Comparison of ENCODE assay signal across 1 cellular context in the genomic region with DNA sequence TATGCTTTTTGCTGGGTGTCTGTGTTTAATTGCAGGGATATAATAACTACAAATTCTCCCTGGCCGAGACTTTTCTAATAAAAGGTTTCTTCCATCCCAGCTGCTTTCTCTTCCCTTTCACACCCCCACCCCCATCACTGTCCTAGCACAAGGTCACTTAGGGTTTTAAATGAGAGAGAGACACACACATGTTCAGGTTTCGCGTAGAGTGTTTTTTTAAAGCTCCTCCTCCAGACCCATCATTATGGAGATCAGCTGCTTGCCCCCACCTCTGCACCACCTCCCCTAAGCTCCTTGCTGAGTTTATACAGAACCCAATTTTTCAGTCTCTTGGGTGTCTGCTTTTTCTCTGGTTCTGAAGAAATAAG.
TF ChIP-seq lines count a peak whose summit lies in the region.

No MANE protein-coding gene starts in this region.

TF ChIP-seq in GM23338, 12 proteins besides CTCF, POLR2A, EP300 and RAD21 (continued from another document):
- TF ChIP-seq, protein P1, sequence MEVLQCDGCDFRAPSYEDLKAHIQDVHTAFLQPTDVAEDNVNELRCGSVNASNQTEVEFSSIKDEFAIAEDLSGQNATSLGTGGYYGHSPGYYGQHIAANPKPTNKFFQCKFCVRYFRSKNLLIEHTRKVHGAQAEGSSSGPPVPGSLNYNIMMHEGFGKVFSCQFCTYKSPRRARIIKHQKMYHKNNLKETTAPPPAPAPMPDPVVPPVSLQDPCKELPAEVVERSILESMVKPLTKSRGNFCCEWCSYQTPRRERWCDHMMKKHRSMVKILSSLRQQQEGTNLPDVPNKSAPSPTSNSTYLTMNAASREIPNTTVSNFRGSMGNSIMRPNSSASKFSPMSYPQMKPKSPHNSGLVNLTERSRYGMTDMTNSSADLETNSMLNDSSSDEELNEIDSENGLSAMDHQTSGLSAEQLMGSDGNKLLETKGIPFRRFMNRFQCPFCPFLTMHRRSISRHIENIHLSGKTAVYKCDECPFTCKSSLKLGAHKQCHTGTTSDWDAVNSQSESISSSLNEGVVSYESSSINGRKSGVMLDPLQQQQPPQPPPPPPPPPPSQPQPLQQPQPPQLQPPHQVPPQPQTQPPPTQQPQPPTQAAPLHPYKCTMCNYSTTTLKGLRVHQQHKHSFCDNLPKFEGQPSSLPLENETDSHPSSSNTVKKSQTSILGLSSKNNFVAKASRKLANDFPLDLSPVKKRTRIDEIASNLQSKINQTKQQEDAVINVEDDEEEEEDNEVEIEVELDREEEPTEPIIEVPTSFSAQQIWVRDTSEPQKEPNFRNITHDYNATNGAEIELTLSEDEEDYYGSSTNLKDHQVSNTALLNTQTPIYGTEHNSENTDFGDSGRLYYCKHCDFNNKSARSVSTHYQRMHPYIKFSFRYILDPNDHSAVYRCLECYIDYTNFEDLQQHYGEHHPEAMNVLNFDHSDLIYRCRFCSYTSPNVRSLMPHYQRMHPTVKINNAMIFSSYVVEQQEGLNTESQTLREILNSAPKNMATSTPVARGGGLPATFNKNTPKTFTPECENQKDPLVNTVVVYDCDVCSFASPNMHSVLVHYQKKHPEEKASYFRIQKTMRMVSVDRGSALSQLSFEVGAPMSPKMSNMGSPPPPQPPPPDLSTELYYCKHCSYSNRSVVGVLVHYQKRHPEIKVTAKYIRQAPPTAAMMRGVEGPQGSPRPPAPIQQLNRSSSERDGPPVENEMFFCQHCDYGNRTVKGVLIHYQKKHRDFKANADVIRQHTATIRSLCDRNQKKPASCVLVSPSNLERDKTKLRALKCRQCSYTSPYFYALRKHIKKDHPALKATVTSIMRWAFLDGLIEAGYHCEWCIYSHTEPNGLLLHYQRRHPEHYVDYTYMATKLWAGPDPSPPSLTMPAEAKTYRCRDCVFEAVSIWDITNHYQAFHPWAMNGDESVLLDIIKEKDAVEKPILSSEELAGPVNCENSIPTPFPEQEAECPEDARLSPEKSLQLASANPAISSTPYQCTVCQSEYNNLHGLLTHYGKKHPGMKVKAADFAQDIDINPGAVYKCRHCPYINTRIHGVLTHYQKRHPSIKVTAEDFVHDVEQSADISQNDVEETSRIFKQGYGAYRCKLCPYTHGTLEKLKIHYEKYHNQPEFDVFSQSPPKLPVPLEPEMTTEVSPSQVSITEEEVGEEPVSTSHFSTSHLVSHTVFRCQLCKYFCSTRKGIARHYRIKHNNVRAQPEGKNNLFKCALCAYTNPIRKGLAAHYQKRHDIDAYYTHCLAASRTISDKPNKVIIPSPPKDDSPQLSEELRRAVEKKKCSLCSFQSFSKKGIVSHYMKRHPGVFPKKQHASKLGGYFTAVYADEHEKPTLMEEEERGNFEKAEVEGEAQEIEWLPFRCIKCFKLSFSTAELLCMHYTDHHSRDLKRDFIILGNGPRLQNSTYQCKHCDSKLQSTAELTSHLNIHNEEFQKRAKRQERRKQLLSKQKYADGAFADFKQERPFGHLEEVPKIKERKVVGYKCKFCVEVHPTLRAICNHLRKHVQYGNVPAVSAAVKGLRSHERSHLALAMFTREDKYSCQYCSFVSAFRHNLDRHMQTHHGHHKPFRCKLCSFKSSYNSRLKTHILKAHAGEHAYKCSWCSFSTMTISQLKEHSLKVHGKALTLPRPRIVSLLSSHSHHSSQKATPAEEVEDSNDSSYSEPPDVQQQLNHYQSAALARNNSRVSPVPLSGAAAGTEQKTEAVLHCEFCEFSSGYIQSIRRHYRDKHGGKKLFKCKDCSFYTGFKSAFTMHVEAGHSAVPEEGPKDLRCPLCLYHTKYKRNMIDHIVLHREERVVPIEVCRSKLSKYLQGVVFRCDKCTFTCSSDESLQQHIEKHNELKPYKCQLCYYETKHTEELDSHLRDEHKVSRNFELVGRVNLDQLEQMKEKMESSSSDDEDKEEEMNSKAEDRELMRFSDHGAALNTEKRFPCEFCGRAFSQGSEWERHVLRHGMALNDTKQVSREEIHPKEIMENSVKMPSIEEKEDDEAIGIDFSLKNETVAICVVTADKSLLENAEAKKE (CRISPR knock-in tag; IDR thresholded peaks at IDR 0.05): no peak
- TF ChIP-seq NANOG (IDR thresholded peaks at IDR 0.05; ENCODE audit: borderline replicate concordance) (no peak), JUNB (IDR thresholded peaks at IDR 0.05; ENCODE audit: unreplicated experiment) (no peak), REST (IDR thresholded peaks at IDR 0.05; ENCODE audit: unreplicated experiment) (no peak), EZH2phosphoT487 (IDR thresholded peaks at IDR 0.05; ENCODE audit: unreplicated experiment) (no peak), ZNF114 (CRISPR knock-in tag; IDR thresholded peaks at IDR 0.05) (no peak), POLR2AphosphoS5 (IDR thresholded peaks at IDR 0.05; ENCODE audit: low read depth) (no peak), STAT1 (IDR thresholded peaks at IDR 0.05; ENCODE audit: unreplicated experiment) (no peak), ZNF331 (CRISPR knock-in tag; IDR thresholded peaks at IDR 0.05; ENCODE audit: low read depth) (no peak), CREB1 (CRISPR knock-in tag; IDR thresholded peaks at IDR 0.05; ENCODE audit: low read depth) (no peak)
